ENCODE assay signal across 33 cellular contexts in genomic region chr4:182213024-182213423, GRCh38. TPM values are rescaled to one million over a fixed set of nuclear protein-coding genes. Genes with fewer than 3 reads are reported as not detected.
DNase-seq lines count a peak whose midpoint lies in the region; ATAC-seq, FAIRE-seq and TF ChIP-seq lines count a peak whose summit lies in the region.
"Had no signal": no experiment of that assay in that cellular context is flagged by ENCODE, and none has a peak within 500 bp of the region (broad histone marks: within the 10 kb centered on the region; RNA-seq: fewer than 3 reads in every experiment).

No MANE protein-coding gene starts in this region.

- H2AFZ ChIP-seq in fibroblast of lung (ENCODE audit: low read length), result no peak overlapping the region
- no peak overlapping the region for H2AFZ ChIP-seq in neuronal stem cell (ENCODE audit: low read length)

- peaks cover 3% of the 10 kb centered on the region for H3K27me3 Mint-ChIP-seq in nephron (ENCODE audit: low read depth)
- H3K27me3 Mint-ChIP-seq in activated T-helper 2 cell treated with anti-CD3 and anti-CD28 coated beads, Interferon-gamma antibody, Interleukin-2, Interleukin-4, amounts not matched to agents 10 μg/mL and 5 μg/mL and 100 μg/mL, durations not matched to agents 14 hours and 24 hours and 36 hours (ENCODE audit: low read depth), result no peaks in the 10 kb centered on the region
- H3K27me3 Mint-ChIP-seq: IgD-negative memory B cell had no signal

- peaks cover 8% of the 10 kb centered on the region for H3K79me1 ChIP-seq in neuronal stem cell (ENCODE audit: low read depth, low read length)

- H3K27ac Mint-ChIP-seq in nephron, result peak overlapping the region; percentile 48 to 57 (median 54)
- H3K27ac Mint-ChIP-seq in activated T-helper 2 cell treated with anti-CD3 and anti-CD28 coated beads, Interferon-gamma antibody, Interleukin-2, Interleukin-4, amounts not matched to agents 10 μg/mL and 5 μg/mL and 100 μg/mL, durations not matched to agents 14 hours and 24 hours and 36 hours, result no peak overlapping the region
- H3K27ac Mint-ChIP-seq: activated T-helper 1 cell treated with anti-CD3 and anti-CD28 coated beads, Interleukin-12 subunit alpha, Interleukin-12 subunit beta, Interleukin-2, Interleukin-4 antibody, amounts not matched to agents 30 ng/mL and 10 ng/mL and 1 ng/mL, durations not matched to agents 14 hours and 24 hours and 36 hours; CD8-positive, alpha-beta memory T cell; IgD-negative memory B cell; immature natural killer cell; naive thymus-derived CD4-positive, alpha-beta T cell had no signal

- peak; percentile 64 for FAIRE-seq in D721Med (lab: Jason Lieb, UNC)
- FAIRE-seq: frontal cortex had no signal

- no peak overlapping the region for H2BK120ac ChIP-seq in neuronal stem cell (ENCODE audit: low read depth, low read length)

- no peak overlapping the region for H4K8ac ChIP-seq in neuronal stem cell (ENCODE audit: low read depth, low read length)

- no peak overlapping the region for H2BK15ac ChIP-seq in neuronal stem cell (ENCODE audit: low read length)

- ATAC-seq in GM18519 (IDR thresholded peaks at IDR 0.05; ENCODE audit: low FRiP score, unreplicated experiment), result no peak
- ATAC-seq: naive thymus-derived CD4-positive, alpha-beta T cell had no signal

- H4K20me1 ChIP-seq in fibroblast of lung (ENCODE audit: control insufficient read depth, extremely low read depth, insufficient read depth, low read length), result no peaks in the 10 kb centered on the region

- H4K91ac ChIP-seq in neuronal stem cell (ENCODE audit: low read depth, low read length, poor library complexity), result no peak overlapping the region

- H3K14ac ChIP-seq in neuronal stem cell (ENCODE audit: low read length), result no peak overlapping the region

- no peak overlapping the region for H3K27ac ChIP-seq in fibroblast of lung (ENCODE audit: insufficient read depth, low read length)
- H3K27ac ChIP-seq in neuronal stem cell (replicated peaks; ENCODE audit: low read length), result no peak overlapping the region
- H3K27ac ChIP-seq: dorsolateral prefrontal cortex, left lung, SJSA1, stomach, tibial artery had no signal

- no peak for DNase-seq in D721Med (ENCODE audit: insufficient read length, low spot score)
- DNase-seq in amniotic epithelial cell (ENCODE audit: low read depth), result peak; percentile 90
- peak; percentile 63 to 70 for DNase-seq in fibroblast of lung (ENCODE audit: low read depth in 2 of 2)
- DNase-seq in GM19238 (ENCODE audit: insufficient read length, low spot score), result no peak
- no peak for DNase-seq in neuronal stem cell (ENCODE audit: low spot score)
- no peak for DNase-seq in activated T-helper 2 cell treated with anti-CD3 and anti-CD28 coated beads, Interferon-gamma antibody, Interleukin-2, Interleukin-4, amounts not matched to agents 10 μg/mL and 5 μg/mL and 100 μg/mL, durations not matched to agents 14 hours and 24 hours and 36 hours (ENCODE audit: low spot score)
- DNase-seq: ACHN; activated CD4-positive, alpha-beta T cell treated with anti-CD3 and anti-CD28 coated beads, Interleukin-2, amount 50 U/mL, for 48 hours; activated CD4-positive, CD25-positive, alpha-beta regulatory T cell; activated naive CD4-positive, alpha-beta T cell treated with anti-CD3 and anti-CD28 coated beads, Interleukin-2, amount 50 U/mL, for 16 hours; anterior cingulate cortex; BE2C; CD8-positive, alpha-beta memory T cell; central memory CD4-positive, alpha-beta T cell; dorsolateral prefrontal cortex; H7; hippocampal formation; immature natural killer cell; left lung; mesendoderm; naive thymus-derived CD4-positive, alpha-beta T cell; NCI-H345; NCI-H774; stimulated activated CD4-positive, alpha-beta T cell treated with anti-CD3 and anti-CD28 coated beads, Interleukin-2, amount 100 ng/mL, for 24 hours; stomach; T-helper 1 cell; tibial artery had no signal

- H3K9me3 ChIP-seq in fibroblast of lung (ENCODE audit: control insufficient read depth, insufficient read depth, low read depth, low read length), result no peaks in the 10 kb centered on the region
- H3K9me3 ChIP-seq in neuronal stem cell (replicated peaks in 1 of 2; ENCODE audit: control insufficient read depth in 2 of 2, insufficient read depth in 1 of 2, low read depth in 1 of 2, low read length in 2 of 2), result no peaks in the 10 kb centered on the region
- H3K9me3 ChIP-seq: BE2C, left lung, SJSA1, stomach, tibial artery had no signal

- no CpG with 5 or more reads among the region's 1 CpG for WGBS in neuronal stem cell (ENCODE audit: extremely low coverage in 2 of 2, insufficient read length in 2 of 2, insufficient replicate concordance in 1 of 2), 2 donors

- peaks cover 3% of the 10 kb centered on the region for H3K36me3 Mint-ChIP-seq in nephron (ENCODE audit: low read depth)
- no peaks in the 10 kb centered on the region for H3K36me3 Mint-ChIP-seq in activated T-helper 2 cell treated with anti-CD3 and anti-CD28 coated beads, Interferon-gamma antibody, Interleukin-2, Interleukin-4, amounts not matched to agents 10 μg/mL and 5 μg/mL and 100 μg/mL, durations not matched to agents 14 hours and 24 hours and 36 hours (ENCODE audit: low read depth)
- H3K36me3 Mint-ChIP-seq: CD8-positive, alpha-beta memory T cell; IgD-negative memory B cell; immature natural killer cell; naive thymus-derived CD4-positive, alpha-beta T cell had no signal

- peaks cover 41% of the 10 kb centered on the region for H3K4me1 Mint-ChIP-seq in nephron
- H3K4me1 Mint-ChIP-seq in activated T-helper 2 cell treated with anti-CD3 and anti-CD28 coated beads, Interferon-gamma antibody, Interleukin-2, Interleukin-4, amounts not matched to agents 10 μg/mL and 5 μg/mL and 100 μg/mL, durations not matched to agents 14 hours and 24 hours and 36 hours (ENCODE audit: low read depth), result no peaks in the 10 kb centered on the region
- H3K4me1 Mint-ChIP-seq: CD8-positive, alpha-beta memory T cell; IgD-negative memory B cell; immature natural killer cell; naive thymus-derived CD4-positive, alpha-beta T cell had no signal

- H3K23ac ChIP-seq in neuronal stem cell (ENCODE audit: low read depth, low read length, poor library complexity), result no peak overlapping the region

- no peaks in the 10 kb centered on the region for H3K27me3 ChIP-seq in fibroblast of lung (ENCODE audit: control insufficient read depth, insufficient read depth, low read length)
- H3K27me3 ChIP-seq in neuronal stem cell (ENCODE audit: control insufficient read depth in 3 of 3, insufficient read depth in 3 of 3, low read depth in 1 of 3, low read length in 3 of 3), result no peaks in the 10 kb centered on the region
- H3K27me3 ChIP-seq: BE2C, SJSA1, stomach, tibial artery had no signal

- H2AK5ac ChIP-seq in neuronal stem cell (ENCODE audit: low read depth, low read length), result no peak overlapping the region

- H3K4me1 ChIP-seq in fibroblast of lung (ENCODE audit: control insufficient read depth, extremely low read depth, insufficient read depth, low read length) (no peaks in the 10 kb centered on the region), neuronal stem cell (ENCODE audit: control insufficient read depth in 2 of 2, insufficient read depth in 1 of 2, low read depth in 1 of 2, low read length in 2 of 2) (peaks cover 3 to 10% of the 10 kb centered on the region in 2 donors)
- H3K4me1 ChIP-seq: left lung had no signal

- no peaks in the 10 kb centered on the region for H3K9me3 Mint-ChIP-seq in nephron
- H3K9me3 Mint-ChIP-seq in activated T-helper 2 cell treated with anti-CD3 and anti-CD28 coated beads, Interferon-gamma antibody, Interleukin-2, Interleukin-4, amounts not matched to agents 10 μg/mL and 5 μg/mL and 100 μg/mL, durations not matched to agents 14 hours and 24 hours and 36 hours, result no peaks in the 10 kb centered on the region
- H3K9me3 Mint-ChIP-seq: activated T-helper 1 cell treated with anti-CD3 and anti-CD28 coated beads, Interleukin-12 subunit alpha, Interleukin-12 subunit beta, Interleukin-2, Interleukin-4 antibody, amounts not matched to agents 30 ng/mL and 10 ng/mL and 1 ng/mL, durations not matched to agents 14 hours and 24 hours and 36 hours had no signal

- no peak overlapping the region for H3K18ac ChIP-seq in neuronal stem cell (ENCODE audit: low read length)

- no peak overlapping the region for H3K4me3 Mint-ChIP-seq in nephron
- no peak overlapping the region for H3K4me3 Mint-ChIP-seq in activated T-helper 2 cell treated with anti-CD3 and anti-CD28 coated beads, Interferon-gamma antibody, Interleukin-2, Interleukin-4, amounts not matched to agents 10 μg/mL and 5 μg/mL and 100 μg/mL, durations not matched to agents 14 hours and 24 hours and 36 hours (ENCODE audit: low read depth)
- H3K4me3 Mint-ChIP-seq: activated T-helper 1 cell treated with anti-CD3 and anti-CD28 coated beads, Interleukin-12 subunit alpha, Interleukin-12 subunit beta, Interleukin-2, Interleukin-4 antibody, amounts not matched to agents 30 ng/mL and 10 ng/mL and 1 ng/mL, durations not matched to agents 14 hours and 24 hours and 36 hours; CD8-positive, alpha-beta memory T cell; IgD-negative memory B cell; immature natural killer cell; naive thymus-derived CD4-positive, alpha-beta T cell had no signal

- H3K4me2 ChIP-seq in fibroblast of lung (ENCODE audit: extremely low read depth, insufficient read depth, low read length) (no peak overlapping the region), neuronal stem cell (ENCODE audit: insufficient read depth, low read length, poor library complexity, severe bottlenecking) (no peak overlapping the region)

- H3K4me3 ChIP-seq in fibroblast of lung (replicated peaks in 1 of 4; ENCODE audit: control extremely low read depth in 1 of 4, insufficient read depth in 1 of 4, low read depth in 3 of 4, low read length in 4 of 4) (no peak overlapping the region), neuronal stem cell (ENCODE audit: low read length in 2 of 2) (no peak overlapping the region)
- H3K4me3 ChIP-seq: left lung, SJSA1, stomach, tibial artery had no signal

- intact Hi-C loops in activated T-helper 2 cell treated with anti-CD3 and anti-CD28 coated beads, Interferon-gamma antibody, Interleukin-2, Interleukin-4, amounts not matched to agents 10 μg/mL and 5 μg/mL and 100 μg/mL, durations not matched to agents 14 hours and 24 hours and 36 hours (cut with micrococcal nuclease), result no loop called here

- H3K4ac ChIP-seq in neuronal stem cell (ENCODE audit: low read length), result no peak overlapping the region

- H2BK12ac ChIP-seq in neuronal stem cell (ENCODE audit: low read length), result no peak overlapping the region

- no peak overlapping the region for H2BK5ac ChIP-seq in neuronal stem cell (ENCODE audit: low read length)

- TF ChIP-seq CTCF in D721Med (IDR thresholded peaks at IDR 0.05; ENCODE audit: insufficient read depth, missing control alignments), result no peak
- TF ChIP-seq CTCF in fibroblast of lung (conservative IDR thresholded peaks at IDR 0.05 in 1 of 2, IDR thresholded peaks at IDR 0.05 in 1 of 2; ENCODE audit: low read depth in 1 of 2, low read length in 2 of 2), result no peak
- no peak for TF ChIP-seq CTCF in nephron (IDR thresholded peaks at IDR 0.05; ENCODE audit: unreplicated experiment in 3 of 3)

- no peaks in the 10 kb centered on the region for H3K79me2 ChIP-seq in fibroblast of lung (ENCODE audit: control insufficient read depth, insufficient read depth, low read length)

- H3K36me3 ChIP-seq in fibroblast of lung (ENCODE audit: control insufficient read depth, insufficient read depth, low read length) (no peaks in the 10 kb centered on the region), neuronal stem cell (replicated peaks in 1 of 2; ENCODE audit: control insufficient read depth in 2 of 2, insufficient read depth in 2 of 2, low read length in 2 of 2) (peaks cover 0 to 7% of the 10 kb centered on the region in 2 donors)
- H3K36me3 ChIP-seq: left lung, stomach, tibial artery had no signal

- H3K9ac ChIP-seq in fibroblast of lung (ENCODE audit: insufficient read depth, low read length) (no peak overlapping the region), neuronal stem cell (ENCODE audit: low read depth, low read length, poor library complexity) (no peak overlapping the region)

RNA-seq across cellular contexts. Expression of gene TENM3, which starts 30.2 kb away (rescaled TPM):
- total RNA-seq in fibroblast of lung, result 3.6 and 7.4 TPM in 2 replicates
- polyA plus RNA-seq in fibroblast of lung, result 2.7 and 5.7 TPM in 2 replicates
- polyA plus RNA-seq in fibroblast of lung (2012), result 2.4 and 4.0 TPM in 2 replicates
- 8.2 and 10.2 TPM in 2 replicates for polyA minus RNA-seq in fibroblast of lung (ENCODE audit: low replicate concordance)
- 31.9 TPM for polyA plus RNA-seq in neuronal stem cell (2013, experiment 1 of 2)
- 32.6 TPM for polyA plus RNA-seq in neuronal stem cell (2013, experiment 2 of 2)
- 0.05 and 0.09 TPM in 2 replicates for total RNA-seq in activated T-helper 2 cell treated with anti-CD3 and anti-CD28 coated beads, Interferon-gamma antibody, Interleukin-2, Interleukin-4, amounts not matched to agents 10 μg/mL and 5 μg/mL and 100 μg/mL, durations not matched to agents 14 hours and 24 hours and 36 hours
- total RNA-seq: activated T-helper 1 cell treated with anti-CD3 and anti-CD28 coated beads, Interleukin-12 subunit alpha, Interleukin-12 subunit beta, Interleukin-2, Interleukin-4 antibody, amounts not matched to agents 30 ng/mL and 10 ng/mL and 1 ng/mL, durations not matched to agents 14 hours and 24 hours and 36 hours; CD8-positive, alpha-beta memory T cell; naive thymus-derived CD4-positive, alpha-beta T cell had no signal
- polyA plus RNA-seq: CD8-positive, alpha-beta memory T cell; IgD-negative memory B cell; immature natural killer cell; naive thymus-derived CD4-positive, alpha-beta T cell had no signal

Comparison
In these comparisons a context has a peak if more than half of its experiments do, and no peak if none do; other contexts are left out.
1. DNase-seq: peak in amniotic epithelial cell (single experiment) and fibroblast of lung (2 of 2); none in D721Med (single experiment), GM19238 (single experiment), neuronal stem cell (single experiment) and activated T-helper 2 cell treated with anti-CD3 and anti-CD28 coated beads, Interferon-gamma antibody, Interleukin-2, Interleukin-4, amounts not matched to agents 10 μg/mL and 5 μg/mL and 100 μg/mL, durations not matched to agents 14 hours and 24 hours and 36 hours (single experiment).